In the genomic region with DNA sequence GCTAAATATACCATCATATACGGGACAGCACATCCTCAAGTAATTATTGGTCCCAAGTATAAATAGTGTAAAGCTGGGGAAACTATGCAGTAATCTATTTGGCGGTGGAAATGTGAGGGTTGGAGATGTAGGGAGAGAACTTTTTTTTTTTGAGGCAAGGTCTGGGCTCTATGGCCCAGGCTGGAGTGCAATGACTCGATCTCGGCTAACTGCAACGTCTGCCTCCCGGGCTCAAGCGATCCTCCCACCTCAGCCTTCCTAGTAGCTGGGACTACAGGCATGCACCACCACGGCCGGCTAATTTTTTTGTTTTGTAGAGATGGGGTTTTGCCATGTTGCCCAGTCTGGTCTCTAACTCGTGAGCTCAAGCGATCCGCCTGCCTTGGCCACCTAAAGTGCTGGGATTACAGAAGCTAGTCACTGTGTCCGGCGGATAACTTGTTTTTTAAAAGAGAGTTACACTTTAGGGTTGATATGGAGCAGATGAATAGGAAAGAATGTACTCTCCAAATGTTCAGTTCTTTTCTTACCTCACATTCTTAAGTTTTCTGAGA, we compare ENCODE assay signal across 17 cellular contexts. TPM values are rescaled to one million over a fixed set of nuclear protein-coding genes. Genes with fewer than 3 reads are reported as not detected.
DNase-seq lines count a peak whose midpoint lies in the region; ATAC-seq, FAIRE-seq and TF ChIP-seq lines count a peak whose summit lies in the region.
"Had no signal": no experiment of that assay in that cellular context is flagged by ENCODE, and none has a peak within 500 bp of the region (broad histone marks: within the 10 kb centered on the region; RNA-seq: fewer than 3 reads in every experiment).

No MANE protein-coding gene starts in this region.

- H3K4me1 ChIP-seq in OCI-LY3 (ENCODE audit: low read length) (peaks cover 18% of the 10 kb centered on the region), astrocyte (ENCODE audit: insufficient read depth, low read length) (peaks cover 14% of the 10 kb centered on the region)

- peak overlapping the region; percentile 96 for H3K27ac Mint-ChIP-seq in activated CD8-positive, alpha-beta memory T cell treated with anti-CD3 and anti-CD28 coated beads, Interleukin-2, amount 10 ng/mL, durations not matched to agents 7 days and 5 days
- no peak overlapping the region for H3K27ac Mint-ChIP-seq in astrocyte (ENCODE audit: unreplicated experiment)
- H3K27ac Mint-ChIP-seq in neural crest cell (ENCODE audit: unreplicated experiment), result no peak overlapping the region

- H3K27ac ChIP-seq in OCI-LY3 (ENCODE audit: low read length), result no peak overlapping the region
- no peak overlapping the region for H3K27ac ChIP-seq in astrocyte (ENCODE audit: low read depth, low read length)
- H3K27ac ChIP-seq: prostate gland, thyroid gland had no signal

- peak overlapping the region; percentile 99 for H3K4me3 Mint-ChIP-seq in activated CD8-positive, alpha-beta memory T cell treated with anti-CD3 and anti-CD28 coated beads, Interleukin-2, amount 10 ng/mL, durations not matched to agents 7 days and 5 days
- H3K4me3 Mint-ChIP-seq in astrocyte (ENCODE audit: unreplicated experiment) (peak overlapping the region; percentile 7), neural crest cell (peak overlapping the region; percentile 84)

- peaks cover 55% of the 10 kb centered on the region for H3K4me1 Mint-ChIP-seq in activated CD8-positive, alpha-beta memory T cell treated with anti-CD3 and anti-CD28 coated beads, Interleukin-2, amount 10 ng/mL, durations not matched to agents 7 days and 5 days
- H3K4me1 Mint-ChIP-seq in astrocyte (ENCODE audit: low read depth, unreplicated experiment) (peaks cover 19% of the 10 kb centered on the region), neural crest cell (peaks cover 44% of the 10 kb centered on the region)

- H3K36me3 ChIP-seq in OCI-LY3 (replicated peaks; ENCODE audit: low read depth, low read length) (no peaks in the 10 kb centered on the region), astrocyte (ENCODE audit: insufficient read depth, low read length) (no peaks in the 10 kb centered on the region)
- H3K36me3 ChIP-seq: prostate gland, thyroid gland had no signal

- H3K4me3 ChIP-seq in OCI-LY3 (ENCODE audit: low read length) (no peak overlapping the region), astrocyte (ENCODE audit: insufficient read depth, low read depth, low read length) (no peak overlapping the region)

- TF ChIP-seq CTCF in OCI-LY3 (IDR thresholded peaks at IDR 0.05; ENCODE audit: low read depth, low read length), result no peak
- no peak for TF ChIP-seq CTCF in astrocyte (IDR thresholded peaks at IDR 0.05; ENCODE audit: insufficient read depth, low read depth, low read length)
- TF ChIP-seq CTCF in neural crest cell (conservative IDR thresholded peaks at IDR 0.05), result no peak

- peaks cover 33% of the 10 kb centered on the region for H3K36me3 Mint-ChIP-seq in activated CD8-positive, alpha-beta memory T cell treated with anti-CD3 and anti-CD28 coated beads, Interleukin-2, amount 10 ng/mL, durations not matched to agents 7 days and 5 days
- H3K36me3 Mint-ChIP-seq in astrocyte (ENCODE audit: low read depth, unreplicated experiment), result peaks cover 2% of the 10 kb centered on the region
- H3K36me3 Mint-ChIP-seq in neural crest cell (ENCODE audit: low read depth), result peaks cover 4% of the 10 kb centered on the region

- H3K79me2 ChIP-seq in OCI-LY3 (ENCODE audit: low read length) (peaks cover 29% of the 10 kb centered on the region), astrocyte (ENCODE audit: insufficient read depth, low read length) (peaks cover 52% of the 10 kb centered on the region)

- CTCF ChIA-PET in activated CD8-positive, alpha-beta memory T cell treated with anti-CD3 and anti-CD28 coated beads, Interleukin-2, amount 10 ng/mL, durations not matched to agents 7 days and 5 days (lab: Charles Lee), result interaction anchor here (1.4 to 5.4 kb wide), 3 partner anchors 23 to 83 kb away, joined by 3 to 29 read pairs (median 19); no protein-coding TSS in a partner anchor

- H3K27me3 Mint-ChIP-seq in activated CD8-positive, alpha-beta memory T cell treated with anti-CD3 and anti-CD28 coated beads, Interleukin-2, amount 10 ng/mL, durations not matched to agents 7 days and 5 days, result no peaks in the 10 kb centered on the region
- no peaks in the 10 kb centered on the region for H3K27me3 Mint-ChIP-seq in astrocyte (ENCODE audit: low read depth, unreplicated experiment)
- no peaks in the 10 kb centered on the region for H3K27me3 Mint-ChIP-seq in neural crest cell (ENCODE audit: low read depth)

- no peak for DNase-seq in activated CD8-positive, alpha-beta memory T cell treated with anti-CD3 and anti-CD28 coated beads, Interleukin-2, amount 10 ng/mL, durations not matched to agents 7 days and 5 days
- DNase-seq in activated CD8-positive, alpha-beta memory T cell treated with anti-CD3 and anti-CD28 coated beads for 24 hours, result no peak
- DNase-seq in astrocyte (ENCODE audit: low read depth), result no peak
- DNase-seq in neural crest cell (ENCODE audit: low read depth, low spot score), result no peak
- no peak for DNase-seq in effector CD8-positive, alpha-beta T cell (lab: John Stamatoyannopoulos, UW)
- no peak for DNase-seq in HuH-7 (ENCODE audit: low spot score)
- DNase-seq in GM19240 (ENCODE audit: insufficient read length, low spot score), result no peak
- DNase-seq: activated gamma-delta T cell, DMS79, glutamatergic neuron, thyroid gland had no signal

- no peak for FAIRE-seq in astrocyte (lab: Jason Lieb, UNC)
- FAIRE-seq: islet of Langerhans had no signal

- H3K9me3 ChIP-seq in OCI-LY3 (ENCODE audit: insufficient read depth, low read length), result no peaks in the 10 kb centered on the region
- no peaks in the 10 kb centered on the region for H3K9me3 ChIP-seq in astrocyte (ENCODE audit: insufficient read depth, low read depth, low read length)
- H3K9me3 ChIP-seq: prostate gland, thyroid gland had no signal

- no peaks in the 10 kb centered on the region for H4K20me1 ChIP-seq in OCI-LY3 (ENCODE audit: insufficient read depth, low read length)
- H4K20me1 ChIP-seq in astrocyte (ENCODE audit: insufficient read depth, low read length), result peaks cover 23% of the 10 kb centered on the region

- no peaks in the 10 kb centered on the region for H3K9me3 Mint-ChIP-seq in activated CD8-positive, alpha-beta memory T cell treated with anti-CD3 and anti-CD28 coated beads, Interleukin-2, amount 10 ng/mL, durations not matched to agents 7 days and 5 days (ENCODE audit: low read depth)
- no peaks in the 10 kb centered on the region for H3K9me3 Mint-ChIP-seq in astrocyte (ENCODE audit: unreplicated experiment)
- H3K9me3 Mint-ChIP-seq in neural crest cell, result no peaks in the 10 kb centered on the region

- H3K27me3 ChIP-seq in OCI-LY3 (ENCODE audit: low read depth, low read length) (no peaks in the 10 kb centered on the region), astrocyte (ENCODE audit: insufficient read depth, low read length) (no peaks in the 10 kb centered on the region)
- H3K27me3 ChIP-seq: thyroid gland had no signal

- no peak for ATAC-seq in activated CD8-positive, alpha-beta memory T cell treated with anti-CD3 and anti-CD28 coated beads, Interleukin-2, amount 10 ng/mL, durations not matched to agents 7 days and 5 days
- ATAC-seq: activated CD4-positive, CD25-positive, alpha-beta regulatory T cell treated with anti-CD3 and anti-CD28 coated beads, Interleukin-2, amount 50 U/mL, for 24 hours had no signal

- H2AFZ ChIP-seq in OCI-LY3 (ENCODE audit: low read depth, low read length) (no peak overlapping the region), astrocyte (ENCODE audit: low read depth, low read length) (no peak overlapping the region)

- H3K9ac ChIP-seq in OCI-LY3 (ENCODE audit: low read length), result no peak overlapping the region
- no peak overlapping the region for H3K9ac ChIP-seq in astrocyte (ENCODE audit: low read length)

- peak overlapping the region; percentile 99 for H3K4me2 ChIP-seq in OCI-LY3 (ENCODE audit: low read length)
- no peak overlapping the region for H3K4me2 ChIP-seq in astrocyte (ENCODE audit: low read length)

RNA-seq across cellular contexts. Expression of a gene that starts 1.9 kb away (rescaled TPM):
- total RNA-seq in activated CD8-positive, alpha-beta memory T cell treated with anti-CD3 and anti-CD28 coated beads, Interleukin-2, amount 10 ng/mL, durations not matched to agents 7 days and 5 days, result 10 to 100 TPM; 69.3 to 82.6 TPM
- total RNA-seq in astrocyte (25.7 and 29.4 TPM in 2 replicates), neural crest cell (41.0 and 41.1 TPM in 2 replicates)

RNA-seq across cellular contexts. Expression of a gene that starts 2.6 kb away (rescaled TPM):
- total RNA-seq in activated CD8-positive, alpha-beta memory T cell treated with anti-CD3 and anti-CD28 coated beads, Interleukin-2, amount 10 ng/mL, durations not matched to agents 7 days and 5 days, result 10 to 100 TPM; 20.5 to 22.3 TPM
- total RNA-seq in astrocyte, result 51.1 and 54.6 TPM in 2 replicates
- total RNA-seq in neural crest cell, result 45.4 and 45.8 TPM in 2 replicates

RNA-seq across cellular contexts. Expression of a gene that starts 49.6 kb away (rescaled TPM):
- total RNA-seq in activated CD8-positive, alpha-beta memory T cell treated with anti-CD3 and anti-CD28 coated beads, Interleukin-2, amount 10 ng/mL, durations not matched to agents 7 days and 5 days, result not detected
- total RNA-seq in astrocyte (not detected in 2 replicates), neural crest cell (not detected in 2 replicates)
- total RNA-seq: epithelial cell of proximal tubule, M059J had no signal

RNA-seq across cellular contexts. Expression of a gene that starts 54.0 kb away (rescaled TPM):
- 10 to 100 TPM; 17.2 to 18.0 TPM for total RNA-seq in activated CD8-positive, alpha-beta memory T cell treated with anti-CD3 and anti-CD28 coated beads, Interleukin-2, amount 10 ng/mL, durations not matched to agents 7 days and 5 days
- total RNA-seq in astrocyte (27.1 and 27.5 TPM in 2 replicates), neural crest cell (22.2 and 25.7 TPM in 2 replicates)

Comparison
In these comparisons a context has a peak if more than half of its experiments do, and no peak if none do; other contexts are left out.
1. H3K4me3 Mint-ChIP-seq: peak in every context shown above with its lines; median percentile 99 in activated CD8-positive, alpha-beta memory T cell treated with anti-CD3 and anti-CD28 coated beads, Interleukin-2, amount 10 ng/mL, durations not matched to agents 7 days and 5 days; 84 in neural crest cell; 7 in astrocyte.